Comparison of ENCODE assay signal across 8 cellular contexts in the genomic region with DNA sequence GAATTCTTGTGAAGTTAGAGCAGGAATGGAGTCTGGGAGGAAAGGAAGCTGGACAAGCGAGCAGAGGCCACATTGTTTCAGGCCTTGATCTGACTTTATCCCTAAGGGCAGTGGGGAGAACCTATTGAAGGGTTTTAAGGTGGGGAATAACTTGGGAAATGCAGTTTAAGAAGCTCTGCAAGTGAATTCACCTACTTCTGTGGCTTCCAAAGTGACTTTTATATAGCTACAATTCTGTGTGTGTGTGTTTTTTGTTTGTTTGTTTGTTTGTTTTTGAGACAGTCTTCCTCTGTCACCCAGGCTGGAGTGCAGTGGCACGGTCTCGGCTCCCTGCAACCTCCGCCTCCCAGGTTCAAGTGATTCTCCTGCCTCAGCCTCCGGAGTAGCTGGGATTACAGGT. TPM values are rescaled to one million over a fixed set of nuclear protein-coding genes. Genes with fewer than 3 reads are reported as not detected.
DNase-seq lines count a peak whose midpoint lies in the region; ATAC-seq and TF ChIP-seq lines count a peak whose summit lies in the region.
"Not testable (repeated sequence)": the region's sequence is repeated elsewhere in the genome, so short reads cannot be mapped to it uniquely, and the experiment has no call there.

No MANE protein-coding gene starts in this region.

- not testable (repeated sequence) for H3K23ac ChIP-seq in mesenchymal stem cell (ENCODE audit: low read length in 2 of 2)

- H3K36me3 Mint-ChIP-seq in Calu3 (ENCODE audit: insufficient read depth, unreplicated experiment), result peaks cover 68% of the 10 kb centered on the region
- peaks cover 22% of the 10 kb centered on the region for H3K36me3 Mint-ChIP-seq in activated CD4-positive, alpha-beta memory T cell treated with anti-CD3 and anti-CD28 coated beads for 36 hours

- not testable (repeated sequence) for TF ChIP-seq EP300 in transverse colon (IDR thresholded peaks at IDR 0.05; ENCODE audit: low read depth)

- H3F3A ChIP-seq in Loucy (ENCODE audit: low read depth), result not testable (repeated sequence)

- TF ChIP-seq CTCF in Calu3 (IDR thresholded peaks at IDR 0.05; ENCODE audit: unreplicated experiment); Loucy (conservative IDR thresholded peaks at IDR 0.05; ENCODE audit: low read length); body of pancreas (IDR thresholded peaks at IDR 0.05); esophagus squamous epithelium (IDR thresholded peaks at IDR 0.05); transverse colon (IDR thresholded peaks at IDR 0.05): not testable (repeated sequence)

- H3K4me3 Mint-ChIP-seq in Calu3 (ENCODE audit: low read depth, unreplicated experiment), result peak overlapping the region; percentile 84
- H3K4me3 Mint-ChIP-seq in activated CD4-positive, alpha-beta memory T cell treated with anti-CD3 and anti-CD28 coated beads for 36 hours, result peak overlapping the region; percentile 95

- H3K27me3 ChIP-seq in Loucy (ENCODE audit: insufficient read depth, low read length, poor library complexity, severe bottlenecking); body of pancreas; esophagus squamous epithelium; mesenchymal stem cell (ENCODE audit: control insufficient read depth in 1 of 2, insufficient read depth in 1 of 2, low read length in 2 of 2); rectal smooth muscle tissue (ENCODE audit: control insufficient read depth, insufficient read depth, low read length); transverse colon: not testable (repeated sequence)

- WGBS in body of pancreas, 2 donors, result 87 to 89% methylated on average over 5 of the region's 5 CpGs
- WGBS in esophagus squamous epithelium, 2 donors, result 85 to 88% methylated on average over 4 to 5 of the region's 5 CpGs
- 96% methylated on average over 5 of the region's 5 CpGs for WGBS in mesenchymal stem cell
- 84 to 91% methylated on average over 5 of the region's 5 CpGs for WGBS in transverse colon (ENCODE audit: low coverage in 1 of 2), 2 donors

- not testable (repeated sequence) for DNase-seq in Calu3; activated CD4-positive, alpha-beta memory T cell treated with anti-CD3 and anti-CD28 coated beads for 36 hours; body of pancreas; esophagus squamous epithelium (lab: John Stamatoyannopoulos, UW); mesenchymal stem cell; transverse colon

- not testable (repeated sequence) for H2BK5ac ChIP-seq in mesenchymal stem cell (ENCODE audit: low read depth, low read length, poor library complexity, severe bottlenecking)

- H2AFZ ChIP-seq in Loucy (ENCODE audit: low read length); mesenchymal stem cell (ENCODE audit: low read depth, low read length): not testable (repeated sequence)

- intact Hi-C loops in Calu3 (cut with micrococcal nuclease; ENCODE audit: unreplicated experiment); body of pancreas (cut with DNase I); esophagus squamous epithelium (cut with DNase I); transverse colon (cut with DNase I; ENCODE audit: low total_unique reads): not testable (repeated sequence)
- intact Hi-C loops in activated CD4-positive, alpha-beta memory T cell treated with anti-CD3 and anti-CD28 coated beads for 36 hours (cut with micrococcal nuclease), result loop anchor here (5.0 kb wide), 1 partner anchor 91 kb away; a partner anchor contains a TSS

- peaks cover 16% of the 10 kb centered on the region for H3K4me1 Mint-ChIP-seq in Calu3 (ENCODE audit: low read depth, unreplicated experiment)
- peaks cover 24% of the 10 kb centered on the region for H3K4me1 Mint-ChIP-seq in activated CD4-positive, alpha-beta memory T cell treated with anti-CD3 and anti-CD28 coated beads for 36 hours (ENCODE audit: low read depth)

- in situ Hi-C loops in transverse colon (cut with MboI; ENCODE audit: low pct_ligation_motif_present in 1 of 4, low pct_unique_long_range_greater_than_20kb in 1 of 4, low sequenced_read_pairs in 3 of 4), result not testable (repeated sequence)

- H3K18ac ChIP-seq in mesenchymal stem cell (ENCODE audit: low read depth in 1 of 2, low read length in 2 of 2), result not testable (repeated sequence)

- BruUV-seq in Calu3 (replicated peaks; lab: Mats Ljungman, UMichigan), result TSS peak; percentile 41

- not testable (repeated sequence) for H4K91ac ChIP-seq in mesenchymal stem cell (ENCODE audit: low read length)

- not testable (repeated sequence) for H3K27me3 Mint-ChIP-seq in Calu3 (ENCODE audit: unreplicated experiment); activated CD4-positive, alpha-beta memory T cell treated with anti-CD3 and anti-CD28 coated beads for 36 hours

- not testable (repeated sequence) for H3K79me1 ChIP-seq in mesenchymal stem cell (replicated peaks; ENCODE audit: low read length, poor library complexity, severe bottlenecking)

- peak overlapping the region; percentile 99 for H3K4me2 ChIP-seq in Loucy (ENCODE audit: low read depth, low read length, poor library complexity, severe bottlenecking)
- peak overlapping the region; percentile 77 for H3K4me2 ChIP-seq in mesenchymal stem cell (ENCODE audit: low read length, poor library complexity, severe bottlenecking)

- not testable (repeated sequence) for H2AK5ac ChIP-seq in mesenchymal stem cell (ENCODE audit: low read length, severe bottlenecking)

- peaks cover 46% of the 10 kb centered on the region for H4K20me1 ChIP-seq in Loucy (ENCODE audit: insufficient read depth, low read length, poor library complexity, severe bottlenecking)

- not testable (repeated sequence) for H2BK12ac ChIP-seq in mesenchymal stem cell (ENCODE audit: low read length in 2 of 2)

- TF ChIP-seq POLR2A in body of pancreas (IDR thresholded peaks at IDR 0.05); esophagus squamous epithelium (IDR thresholded peaks at IDR 0.05); transverse colon (IDR thresholded peaks at IDR 0.05): not testable (repeated sequence)

- H3K9me3 Mint-ChIP-seq in Calu3 (ENCODE audit: low read depth, unreplicated experiment); activated CD4-positive, alpha-beta memory T cell treated with anti-CD3 and anti-CD28 coated beads for 36 hours: not testable (repeated sequence)

- not testable (repeated sequence) for ATAC-seq in body of pancreas

- H3K4me3 ChIP-seq in Loucy (ENCODE audit: low read length, poor library complexity, severe bottlenecking), result peak overlapping the region; percentile 86
- H3K4me3 ChIP-seq in body of pancreas, result not testable (repeated sequence)
- H3K4me3 ChIP-seq in esophagus squamous epithelium, result peak overlapping the region in 3 of 4 donors; percentile 58 to 90 (median 73)
- peak overlapping the region in 1 of 2 experiments; percentile 87 for H3K4me3 ChIP-seq in mesenchymal stem cell (ENCODE audit: insufficient read depth in 1 of 2, low read depth in 1 of 2, low read length in 2 of 2)
- H3K4me3 ChIP-seq in rectal smooth muscle tissue (ENCODE audit: low read length), result peak overlapping the region; percentile 95
- H3K4me3 ChIP-seq in transverse colon, result peak overlapping the region in 1 of 4 donors; percentile 92

- peak overlapping the region in 1 of 2 experiments; percentile 47 for H3K4ac ChIP-seq in mesenchymal stem cell (ENCODE audit: low read depth in 1 of 2, low read length in 2 of 2)

- not testable (repeated sequence) for H3K9me3 ChIP-seq in Loucy (ENCODE audit: insufficient read depth, low read depth, low read length); body of pancreas; esophagus squamous epithelium; mesenchymal stem cell (ENCODE audit: control insufficient read depth, low read length); transverse colon

- H2BK120ac ChIP-seq in mesenchymal stem cell (ENCODE audit: low read depth, low read length), result not testable (repeated sequence)

- H3K9ac ChIP-seq in Loucy (ENCODE audit: low read depth, low read length, poor library complexity, severe bottlenecking) (peak overlapping the region; percentile 100), mesenchymal stem cell (ENCODE audit: low read length) (peak overlapping the region; percentile 84)
- not testable (repeated sequence) for H3K9ac ChIP-seq in rectal smooth muscle tissue (ENCODE audit: low read length)

- not testable (repeated sequence) for H3K14ac ChIP-seq in mesenchymal stem cell (ENCODE audit: low read length in 2 of 2)

- H4K8ac ChIP-seq in mesenchymal stem cell (ENCODE audit: low read length), result not testable (repeated sequence)

- not testable (repeated sequence) for H3K9me2 ChIP-seq in Loucy (replicated peaks; ENCODE audit: low read depth, low read length)

- peaks cover 14% of the 10 kb centered on the region for H3K4me1 ChIP-seq in Loucy (ENCODE audit: insufficient read depth, low read length, poor library complexity, severe bottlenecking)
- peaks cover 46% of the 10 kb centered on the region for H3K4me1 ChIP-seq in body of pancreas
- peaks cover 7 to 57% (median 23%) of the 10 kb centered on the region in 3 donors for H3K4me1 ChIP-seq in esophagus squamous epithelium
- H3K4me1 ChIP-seq in mesenchymal stem cell (ENCODE audit: control insufficient read depth, insufficient read depth, low read depth, low read length), result peaks cover 31% of the 10 kb centered on the region
- not testable (repeated sequence) for H3K4me1 ChIP-seq in rectal smooth muscle tissue (ENCODE audit: control insufficient read depth, insufficient read depth, low read length)
- H3K4me1 ChIP-seq in transverse colon, result peaks cover 12 to 32% (median 19%) of the 10 kb centered on the region in 4 donors

- peaks cover 21% of the 10 kb centered on the region; the same call in 1 of the 2 replicates for H3K36me3 ChIP-seq in Loucy (ENCODE audit: insufficient read depth, low read length)
- H3K36me3 ChIP-seq in body of pancreas (replicated peaks in 1 of 2; ENCODE audit: insufficient read depth in 1 of 2, low read depth in 2 of 2); rectal smooth muscle tissue (ENCODE audit: control insufficient read depth, insufficient read depth, low read length); transverse colon: not testable (repeated sequence)
- peaks cover 0 to 32% (median 0%) of the 10 kb centered on the region in 3 donors for H3K36me3 ChIP-seq in esophagus squamous epithelium
- H3K36me3 ChIP-seq in mesenchymal stem cell (ENCODE audit: control insufficient read depth in 1 of 2, insufficient read depth in 2 of 2, low read depth in 1 of 2, low read length in 2 of 2), result peaks cover 26 to 28% of the 10 kb centered on the region in 2 experiments

- H3K27ac Mint-ChIP-seq in Calu3 (ENCODE audit: unreplicated experiment), result peak overlapping the region; percentile 88
- H3K27ac Mint-ChIP-seq in activated CD4-positive, alpha-beta memory T cell treated with anti-CD3 and anti-CD28 coated beads for 36 hours, result peak overlapping the region; percentile 98

- H3K79me2 ChIP-seq in Loucy (ENCODE audit: insufficient read depth, low read length), result peaks cover 71% of the 10 kb centered on the region

- CTCF ChIA-PET in Calu3 (lab: Charles Lee), result interaction anchor here (0.6 to 0.7 kb wide), 2 partner anchors 139 to 825 kb away, joined by 5 read pairs; no protein-coding TSS in a partner anchor
- CTCF ChIA-PET in activated CD4-positive, alpha-beta memory T cell treated with anti-CD3 and anti-CD28 coated beads for 36 hours (lab: Charles Lee), result interaction anchor here (0.6 to 4.7 kb wide), 7 partner anchors 8 to 397 kb away, joined by 3 to 65 read pairs (median 19); a partner anchor contains a TSS

- H3K27ac ChIP-seq in body of pancreas (peak overlapping the region in 3 of 4 donors; percentile 91 to 95 (median 93)), esophagus squamous epithelium (peak overlapping the region; percentile 84 to 98 (median 94)), mesenchymal stem cell (ENCODE audit: low read length, poor library complexity, severe bottlenecking) (peak overlapping the region; percentile 14), rectal smooth muscle tissue (ENCODE audit: low read depth, low read length) (peak overlapping the region; percentile 99), transverse colon (peak overlapping the region; percentile 95 to 99 (median 96))

- POLR2A ChIA-PET in activated CD4-positive, alpha-beta memory T cell treated with anti-CD3 and anti-CD28 coated beads for 36 hours (lab: Charles Lee), result interaction anchor here (2.7 to 7.8 kb wide), 2 partner anchors 11 to 18 kb away, joined by 46 to 135 read pairs; a partner anchor contains a TSS

- H2BK15ac ChIP-seq in mesenchymal stem cell (ENCODE audit: low read depth, poor library complexity, severe bottlenecking), result not testable (repeated sequence)

RNA-seq across cellular contexts. Expression of a gene that starts 1.4 kb away (rescaled TPM):
- total RNA-seq in Calu3 (2022), result 113 and 138 TPM in 2 replicates
- 100 to 1,000 TPM; 139 to 144 TPM for total RNA-seq in activated CD4-positive, alpha-beta memory T cell treated with anti-CD3 and anti-CD28 coated beads for 36 hours
- total RNA-seq in body of pancreas, result 100 to 1,000 TPM; 109 to 136 TPM
- total RNA-seq in esophagus squamous epithelium, result 10 to 100 TPM; 27.4 to 78.0 (median 37.6) TPM
- 54.8 TPM for polyA plus RNA-seq in mesenchymal stem cell (2013, experiment 1 of 2)
- 51.7 TPM for polyA plus RNA-seq in mesenchymal stem cell (2013, experiment 2 of 2)
- total RNA-seq in transverse colon, result 100 to 1,000 TPM in 3 of 4 donors, 10 to 100 TPM in 1; 76.0 to 162 (median 146) TPM

RNA-seq across cellular contexts. Expression of a gene that starts 9.8 kb away (rescaled TPM):
- 35.1 and 40.9 TPM in 2 replicates for total RNA-seq in Calu3 (2022)
- 10 to 100 TPM; 26.2 to 26.5 TPM for total RNA-seq in activated CD4-positive, alpha-beta memory T cell treated with anti-CD3 and anti-CD28 coated beads for 36 hours
- 10 to 100 TPM; 67.6 to 72.6 TPM for total RNA-seq in body of pancreas
- total RNA-seq in esophagus squamous epithelium, result 10 to 100 TPM; 34.4 to 42.4 (median 37.1) TPM
- polyA plus RNA-seq in mesenchymal stem cell (2013, experiment 1 of 2), result 35.4 TPM
- polyA plus RNA-seq in mesenchymal stem cell (2013, experiment 2 of 2), result 34.8 TPM
- 100 to 1,000 TPM in 1 of 4 donors, 10 to 100 TPM in 3; 30.4 to 136 (median 42.0) TPM for total RNA-seq in transverse colon

RNA-seq across cellular contexts. Expression of a gene that starts 13.3 kb away (rescaled TPM):
- total RNA-seq in Calu3 (2022) (124 and 133 TPM in 2 replicates), body of pancreas (10 to 100 TPM; 25.7 to 55.0 TPM), esophagus squamous epithelium (10 to 100 TPM; 50.8 to 88.1 (median 54.1) TPM), transverse colon (100 to 1,000 TPM in 1 of 4 donors, 10 to 100 TPM in 3; 30.4 to 125 (median 88.1) TPM)
- 100 to 1,000 TPM; 101 to 106 TPM for total RNA-seq in activated CD4-positive, alpha-beta memory T cell treated with anti-CD3 and anti-CD28 coated beads for 36 hours
- 113 TPM for polyA plus RNA-seq in mesenchymal stem cell (2013, experiment 1 of 2)
- polyA plus RNA-seq in mesenchymal stem cell (2013, experiment 2 of 2), result 116 TPM

RNA-seq across cellular contexts. Expression of a gene that starts 18.6 kb away (rescaled TPM):
- 63.0 and 72.0 TPM in 2 replicates for total RNA-seq in Calu3 (2022)
- total RNA-seq in activated CD4-positive, alpha-beta memory T cell treated with anti-CD3 and anti-CD28 coated beads for 36 hours, result 10 to 100 TPM; 32.7 to 32.8 TPM
- total RNA-seq in body of pancreas, result 10 to 100 TPM; 72.9 to 73.8 TPM
- total RNA-seq in esophagus squamous epithelium, result 10 to 100 TPM in 3 of 4 donors, 1 to 10 TPM in 1; 5.7 to 28.1 (median 16.7) TPM
- polyA plus RNA-seq in mesenchymal stem cell (2013, experiment 1 of 2), result 19.1 TPM
- polyA plus RNA-seq in mesenchymal stem cell (2013, experiment 2 of 2), result 19.3 TPM
- total RNA-seq in transverse colon, result 100 to 1,000 TPM in 1 of 4 donors, 10 to 100 TPM in 3; 43.4 to 100 (median 76.6) TPM

RNA-seq across cellular contexts. Expression of a gene that starts 20.6 kb away (rescaled TPM):
- total RNA-seq in Calu3 (2022) (160 and 184 TPM in 2 replicates), body of pancreas (100 to 1,000 TPM in 1 of 2 donors, 10 to 100 TPM in 1; 92.6 to 166 TPM), esophagus squamous epithelium (100 to 1,000 TPM; 123 to 278 (median 200) TPM), transverse colon (100 to 1,000 TPM in 1 of 4 donors, 10 to 100 TPM in 3; 25.1 to 106 (median 72.7) TPM)
- 100 to 1,000 TPM; 430 to 454 TPM for total RNA-seq in activated CD4-positive, alpha-beta memory T cell treated with anti-CD3 and anti-CD28 coated beads for 36 hours
- polyA plus RNA-seq in mesenchymal stem cell (2013, experiment 1 of 2), result 136 TPM
- polyA plus RNA-seq in mesenchymal stem cell (2013, experiment 2 of 2), result 134 TPM

Comparison
In these comparisons a context has a peak if more than half of its experiments do, and no peak if none do; other contexts are left out.
1. H3K27ac ChIP-seq: peak in every context shown above with its lines; median percentile 99 in rectal smooth muscle tissue; 96 in transverse colon; 94 in esophagus squamous epithelium; 93 in body of pancreas; 14 in mesenchymal stem cell.